ENCODE assay signal across 9 cellular contexts in genomic region chr10:119166111-119166500, GRCh38. TPM values are rescaled to one million over a fixed set of nuclear protein-coding genes. Genes with fewer than 3 reads are reported as not detected.
DNase-seq lines count a peak whose midpoint lies in the region; ATAC-seq, FAIRE-seq and TF ChIP-seq lines count a peak whose summit lies in the region.
"Had no signal": no experiment of that assay in that cellular context is flagged by ENCODE, and none has a peak within 500 bp of the region (broad histone marks: within the 10 kb centered on the region; RNA-seq: fewer than 3 reads in every experiment).

No MANE protein-coding gene starts in this region.

- H3K4me3 ChIP-seq in SJCRH30 (peak overlapping the region; percentile 92), fibroblast of lung (replicated peaks in 1 of 4; ENCODE audit: control extremely low read depth in 1 of 4, insufficient read depth in 1 of 4, low read depth in 3 of 4, low read length in 4 of 4) (peak overlapping the region; percentile 33 to 77 (median 61)), sigmoid colon (peak overlapping the region; percentile 69 to 92 (median 83))

- DNase-seq in DMS53 (lab: John Stamatoyannopoulos, UW) (peak; percentile 68), DMS53 treated with DMSO at 0.1 percent for 48 hours (lab: John Stamatoyannopoulos, UW; ENCODE audit: unreplicated experiment) (no peak), SJCRH30 (no peak), fibroblast of lung (ENCODE audit: low read depth in 2 of 2) (no peak), sigmoid colon (no peak), HTR-8/SVneo (ENCODE audit: insufficient read length, low spot score) (no peak), GM12891 (ENCODE audit: insufficient read length, low spot score) (no peak)

- H4K20me1 ChIP-seq in fibroblast of lung (ENCODE audit: control insufficient read depth, extremely low read depth, insufficient read depth, low read length): no peaks in the 10 kb centered on the region

- no peak for TF ChIP-seq CTCF in fibroblast of lung (conservative IDR thresholded peaks at IDR 0.05 in 1 of 2, IDR thresholded peaks at IDR 0.05 in 1 of 2; ENCODE audit: low read depth in 1 of 2, low read length in 2 of 2)
- TF ChIP-seq CTCF in sigmoid colon (IDR thresholded peaks at IDR 0.05): no peak

- H3K4me2 ChIP-seq in fibroblast of lung (ENCODE audit: extremely low read depth, insufficient read depth, low read length): peak overlapping the region; percentile 93

- H3K4me1 ChIP-seq in SJCRH30 (no peaks in the 10 kb centered on the region), fibroblast of lung (ENCODE audit: control insufficient read depth, extremely low read depth, insufficient read depth, low read length) (peaks cover 4% of the 10 kb centered on the region), sigmoid colon (peaks cover 0 to 30% (median 19%) of the 10 kb centered on the region in 4 donors)

- no peak overlapping the region for H2AFZ ChIP-seq in fibroblast of lung (ENCODE audit: low read length)

- no peak for TF ChIP-seq EP300 in sigmoid colon (IDR thresholded peaks at IDR 0.05)

- H3K9ac ChIP-seq in fibroblast of lung (ENCODE audit: insufficient read depth, low read length): peak overlapping the region; percentile 69

- WGBS in sigmoid colon, 2 donors: 65 to 68% methylated on average over 7 of the region's 7 CpGs

- ATAC-seq in HG03469 (IDR thresholded peaks at IDR 0.05; ENCODE audit: unreplicated experiment): no peak

- TF ChIP-seq POLR2A in sigmoid colon (IDR thresholded peaks at IDR 0.05) (no peak), GM12891 (IDR thresholded peaks at IDR 0.05; ENCODE audit: low read depth, low read length) (no peak)

- H3K79me2 ChIP-seq in fibroblast of lung (ENCODE audit: control insufficient read depth, insufficient read depth, low read length): no peaks in the 10 kb centered on the region

- H3K27ac ChIP-seq in SJCRH30 (no peak overlapping the region; the same call in 1 of the 2 replicates), fibroblast of lung (ENCODE audit: insufficient read depth, low read length) (peak overlapping the region; percentile 59), sigmoid colon (peak overlapping the region; percentile 87 to 94 (median 90))

- intact Hi-C loops in sigmoid colon (cut with DNase I): no loop called here

- H3K27me3 ChIP-seq in SJCRH30 (no peaks in the 10 kb centered on the region), fibroblast of lung (ENCODE audit: control insufficient read depth, insufficient read depth, low read length) (no peaks in the 10 kb centered on the region), sigmoid colon (no peaks in the 10 kb centered on the region)

- FAIRE-seq in HTR-8/SVneo (lab: Jason Lieb, UNC) (no peak), GM12891 (lab: Jason Lieb, UNC) (no peak)
- FAIRE-seq: A204.1 had no signal

- H3K9me3 ChIP-seq in SJCRH30 (replicated peaks) (no peaks in the 10 kb centered on the region), fibroblast of lung (ENCODE audit: control insufficient read depth, insufficient read depth, low read depth, low read length) (no peaks in the 10 kb centered on the region), sigmoid colon (no peaks in the 10 kb centered on the region)

- H3K36me3 ChIP-seq in SJCRH30: peaks cover 28% of the 10 kb centered on the region
- H3K36me3 ChIP-seq in fibroblast of lung (ENCODE audit: control insufficient read depth, insufficient read depth, low read length): peaks cover 7% of the 10 kb centered on the region
- H3K36me3 ChIP-seq in sigmoid colon: peaks cover 10 to 40% (median 29%) of the 10 kb centered on the region in 4 donors

TF ChIP-seq in GM12891, 5 proteins besides CTCF, POLR2A, EP300 and RAD21:
- TF ChIP-seq POLR2AphosphoS5 (IDR thresholded peaks at IDR 0.05; ENCODE audit: low read depth, low read length) (no peak), PAX5 (IDR thresholded peaks at IDR 0.05; ENCODE audit: insufficient read depth, low read length, severe bottlenecking) (no peak), POU2F2 (IDR thresholded peaks at IDR 0.05; ENCODE audit: low read depth, low read length) (no peak), SPI1 (IDR thresholded peaks at IDR 0.05; ENCODE audit: low read depth, low read length) (no peak), TAF1 (IDR thresholded peaks at IDR 0.05; ENCODE audit: low read depth, low read length) (no peak)

RNA-seq across cellular contexts. Expression of gene SFXN4, which starts 0.6 kb away (rescaled TPM):
- 31.4 and 32.1 TPM in 2 replicates for total RNA-seq in SJCRH30 (2014; rRNA removed; shearing (Covaris generic))
- total RNA-seq in fibroblast of lung (17.7 TPM in 2 replicates), sigmoid colon (10 to 100 TPM; 16.8 to 26.5 (median 19.6) TPM)
- polyA plus RNA-seq in fibroblast of lung (10.3 and 18.1 TPM in 2 replicates), sigmoid colon (10 to 100 TPM; 14.8 to 48.3 (median 22.2) TPM)
- 8.6 and 15.0 TPM in 2 replicates for polyA plus RNA-seq in fibroblast of lung (2012)
- polyA minus RNA-seq in fibroblast of lung (ENCODE audit: low replicate concordance): 1.8 and 4.2 TPM in 2 replicates
- 26.1 TPM for polyA plus RNA-seq in GM12891 (2012; ENCODE audit: low read depth, missing spikeins)

RNA-seq across cellular contexts. Expression of gene PRDX3, which starts 12.5 kb away (rescaled TPM):
- 235 and 239 TPM in 2 replicates for total RNA-seq in SJCRH30 (2014; rRNA removed; shearing (Covaris generic))
- total RNA-seq in fibroblast of lung: 144 and 287 TPM in 2 replicates
- 303 and 333 TPM in 2 replicates for polyA plus RNA-seq in fibroblast of lung
- polyA plus RNA-seq in fibroblast of lung (2012): 166 and 194 TPM in 2 replicates
- polyA minus RNA-seq in fibroblast of lung (ENCODE audit: low replicate concordance): 141 and 268 TPM in 2 replicates
- 100 to 1,000 TPM; 155 to 247 (median 169) TPM for total RNA-seq in sigmoid colon
- polyA plus RNA-seq in sigmoid colon: 100 to 1,000 TPM; 133 to 267 (median 172) TPM
- 134 TPM for polyA plus RNA-seq in GM12891 (2012; ENCODE audit: low read depth, missing spikeins)

RNA-seq across cellular contexts. Expression of gene GRK5, which starts 41.3 kb away (rescaled TPM):
- total RNA-seq in SJCRH30 (2014; rRNA removed; shearing (Covaris generic)): 4.4 and 4.7 TPM in 2 replicates
- total RNA-seq in fibroblast of lung (19.0 and 24.1 TPM in 2 replicates), sigmoid colon (10 to 100 TPM; 19.8 to 32.4 (median 22.2) TPM)
- polyA plus RNA-seq in fibroblast of lung (26.9 and 90.3 TPM in 2 replicates), sigmoid colon (10 to 100 TPM in 2 of 3 donors, 1 to 10 TPM in 1; 7.9 to 19.2 (median 15.5) TPM)
- polyA plus RNA-seq in fibroblast of lung (2012): 30.0 and 94.7 TPM in 2 replicates
- polyA minus RNA-seq in fibroblast of lung (ENCODE audit: low replicate concordance): 28.8 and 64.8 TPM in 2 replicates
- 13.9 TPM for polyA plus RNA-seq in GM12891 (2012; ENCODE audit: low read depth, missing spikeins)
